Comparison of ENCODE assay signal across 8 cellular contexts in the genomic region with DNA sequence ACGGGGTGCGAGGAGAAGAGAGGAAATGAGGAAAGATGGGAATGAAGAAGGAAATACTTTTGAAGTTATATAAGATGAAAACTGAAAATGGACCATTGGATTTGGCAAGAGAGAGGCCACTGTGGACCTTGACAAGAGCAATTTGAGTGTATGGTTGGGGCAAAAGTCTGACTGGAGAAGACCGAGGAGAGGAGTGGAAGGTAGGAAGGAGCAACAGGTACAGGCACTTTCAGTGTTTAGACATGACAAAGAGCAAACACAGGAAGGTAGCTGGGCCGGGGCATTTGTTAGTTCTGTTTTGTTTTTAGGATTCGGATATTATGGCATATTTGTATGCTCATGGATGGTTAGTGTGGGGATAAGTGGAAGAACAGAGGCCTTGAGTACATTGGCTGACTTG.
"Had no signal": no experiment of that assay in that cellular context is flagged by ENCODE, and none has a peak within 500 bp of the region (broad histone marks: within the 10 kb centered on the region; RNA-seq: fewer than 3 reads in every experiment).

No MANE protein-coding gene starts in this region.

- H3K27me3 Mint-ChIP-seq: IgD-negative memory B cell had no signal

- H3K27ac ChIP-seq: HL-60, KMS-11 had no signal

- H3K9me3 Mint-ChIP-seq: IgD-negative memory B cell had no signal

- H3K4me3 Mint-ChIP-seq: IgD-negative memory B cell had no signal

- H3K9ac ChIP-seq: KMS-11 had no signal

- H3K4me2 ChIP-seq: KMS-11 had no signal

- H3K27ac Mint-ChIP-seq: IgD-negative memory B cell had no signal

- H3K36me3 Mint-ChIP-seq: IgD-negative memory B cell had no signal

- DNase-seq: IMR-90, KBM-7, KG1 had no signal

- H3K4me3 ChIP-seq: K562 had no signal

- ATAC-seq: HepG2, K562 had no signal
